Comparison of ENCODE assay signal across 1 cellular context in the genomic region with DNA sequence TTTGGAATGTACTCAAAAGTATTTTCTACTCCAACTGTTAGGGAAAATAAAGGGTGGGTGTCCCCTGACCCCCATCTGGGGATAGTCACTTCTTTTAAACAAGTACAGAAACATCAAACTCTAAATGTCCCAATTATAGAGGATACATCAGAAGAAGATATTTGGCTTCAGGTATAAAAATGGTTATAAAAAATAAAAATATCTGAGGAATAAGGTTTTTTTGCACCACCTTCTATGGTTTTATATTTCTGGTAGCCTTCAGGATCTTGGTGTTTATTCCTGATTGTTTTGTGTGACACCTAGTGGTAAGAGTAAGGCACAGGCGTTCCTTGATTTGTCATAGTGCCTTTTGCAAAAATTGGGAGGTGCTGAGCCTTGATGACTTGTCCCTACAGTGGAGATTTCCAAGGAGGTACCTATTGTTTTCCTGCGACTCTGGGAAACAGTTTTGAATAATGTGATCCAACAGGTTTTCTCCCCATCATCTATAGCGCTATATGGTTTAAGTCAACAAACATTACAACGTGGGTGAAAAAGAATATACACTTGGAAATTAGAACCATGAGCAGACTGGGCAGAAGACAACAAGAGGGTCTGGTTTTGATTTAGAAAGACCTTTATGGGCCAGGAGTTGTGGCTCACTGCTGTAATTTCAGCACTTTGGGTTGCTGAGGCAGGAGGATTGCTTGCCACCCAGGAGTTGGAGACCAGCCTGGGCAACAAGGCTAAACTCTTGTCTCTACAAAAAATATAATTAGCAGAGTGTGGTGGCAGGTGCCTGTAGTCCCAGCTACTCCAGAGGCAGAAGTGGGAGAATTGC.
TF ChIP-seq lines count a peak whose summit lies in the region.

No MANE protein-coding gene starts in this region.

TF ChIP-seq in HepG2, 621 proteins besides CTCF, POLR2A, EP300 and RAD21 (continued from another document):
- TF ChIP-seq, protein P1, sequence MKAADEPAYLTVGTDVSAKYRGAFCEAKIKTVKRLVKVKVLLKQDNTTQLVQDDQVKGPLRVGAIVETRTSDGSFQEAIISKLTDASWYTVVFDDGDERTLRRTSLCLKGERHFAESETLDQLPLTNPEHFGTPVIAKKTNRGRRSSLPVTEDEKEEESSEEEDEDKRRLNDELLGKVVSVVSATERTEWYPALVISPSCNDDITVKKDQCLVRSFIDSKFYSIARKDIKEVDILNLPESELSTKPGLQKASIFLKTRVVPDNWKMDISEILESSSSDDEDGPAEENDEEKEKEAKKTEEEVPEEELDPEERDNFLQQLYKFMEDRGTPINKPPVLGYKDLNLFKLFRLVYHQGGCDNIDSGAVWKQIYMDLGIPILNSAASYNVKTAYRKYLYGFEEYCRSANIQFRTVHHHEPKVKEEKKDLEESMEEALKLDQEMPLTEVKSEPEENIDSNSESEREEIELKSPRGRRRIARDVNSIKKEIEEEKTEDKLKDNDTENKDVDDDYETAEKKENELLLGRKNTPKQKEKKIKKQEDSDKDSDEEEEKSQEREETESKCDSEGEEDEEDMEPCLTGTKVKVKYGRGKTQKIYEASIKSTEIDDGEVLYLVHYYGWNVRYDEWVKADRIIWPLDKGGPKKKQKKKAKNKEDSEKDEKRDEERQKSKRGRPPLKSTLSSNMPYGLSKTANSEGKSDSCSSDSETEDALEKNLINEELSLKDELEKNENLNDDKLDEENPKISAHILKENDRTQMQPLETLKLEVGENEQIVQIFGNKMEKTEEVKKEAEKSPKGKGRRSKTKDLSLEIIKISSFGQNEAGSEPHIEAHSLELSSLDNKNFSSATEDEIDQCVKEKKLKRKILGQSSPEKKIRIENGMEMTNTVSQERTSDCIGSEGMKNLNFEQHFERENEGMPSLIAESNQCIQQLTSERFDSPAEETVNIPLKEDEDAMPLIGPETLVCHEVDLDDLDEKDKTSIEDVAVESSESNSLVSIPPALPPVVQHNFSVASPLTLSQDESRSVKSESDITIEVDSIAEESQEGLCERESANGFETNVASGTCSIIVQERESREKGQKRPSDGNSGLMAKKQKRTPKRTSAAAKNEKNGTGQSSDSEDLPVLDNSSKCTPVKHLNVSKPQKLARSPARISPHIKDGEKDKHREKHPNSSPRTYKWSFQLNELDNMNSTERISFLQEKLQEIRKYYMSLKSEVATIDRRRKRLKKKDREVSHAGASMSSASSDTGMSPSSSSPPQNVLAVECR (CRISPR knock-in tag; IDR thresholded peaks at IDR 0.05; ENCODE audit: borderline replicate concordance): no peak; the same call in 1 of the 2 replicates
- TF ChIP-seq KDM5A (IDR thresholded peaks at IDR 0.05; ENCODE audit: borderline replicate concordance, low read length): peak; percentile 65; the same call in 1 of the 2 replicates
- TF ChIP-seq ZNF331 (CRISPR knock-in tag; IDR thresholded peaks at IDR 0.05): peak; percentile 72
- TF ChIP-seq SETDB1 (CRISPR knock-in tag; IDR thresholded peaks at IDR 0.05; ENCODE audit: borderline replicate concordance): no peak
- TF ChIP-seq FOXP1 (IDR thresholded peaks at IDR 0.05): no peak
- TF ChIP-seq FOXP1 (CRISPR knock-in tag; IDR thresholded peaks at IDR 0.05): 0 out of 2 replicates have a peak, but pooled peaks have one; percentile 34
- TF ChIP-seq ZKSCAN8 (CRISPR knock-in tag; IDR thresholded peaks at IDR 0.05; ENCODE audit: borderline replicate concordance): peak; percentile 64; the same call in 1 of the 2 replicates
- TF ChIP-seq SPEN (CRISPR knock-in tag; IDR thresholded peaks at IDR 0.05; ENCODE audit: low read depth): 0 out of 2 replicates have a peak, but pooled peaks have one; percentile 34
- TF ChIP-seq, protein P2, sequence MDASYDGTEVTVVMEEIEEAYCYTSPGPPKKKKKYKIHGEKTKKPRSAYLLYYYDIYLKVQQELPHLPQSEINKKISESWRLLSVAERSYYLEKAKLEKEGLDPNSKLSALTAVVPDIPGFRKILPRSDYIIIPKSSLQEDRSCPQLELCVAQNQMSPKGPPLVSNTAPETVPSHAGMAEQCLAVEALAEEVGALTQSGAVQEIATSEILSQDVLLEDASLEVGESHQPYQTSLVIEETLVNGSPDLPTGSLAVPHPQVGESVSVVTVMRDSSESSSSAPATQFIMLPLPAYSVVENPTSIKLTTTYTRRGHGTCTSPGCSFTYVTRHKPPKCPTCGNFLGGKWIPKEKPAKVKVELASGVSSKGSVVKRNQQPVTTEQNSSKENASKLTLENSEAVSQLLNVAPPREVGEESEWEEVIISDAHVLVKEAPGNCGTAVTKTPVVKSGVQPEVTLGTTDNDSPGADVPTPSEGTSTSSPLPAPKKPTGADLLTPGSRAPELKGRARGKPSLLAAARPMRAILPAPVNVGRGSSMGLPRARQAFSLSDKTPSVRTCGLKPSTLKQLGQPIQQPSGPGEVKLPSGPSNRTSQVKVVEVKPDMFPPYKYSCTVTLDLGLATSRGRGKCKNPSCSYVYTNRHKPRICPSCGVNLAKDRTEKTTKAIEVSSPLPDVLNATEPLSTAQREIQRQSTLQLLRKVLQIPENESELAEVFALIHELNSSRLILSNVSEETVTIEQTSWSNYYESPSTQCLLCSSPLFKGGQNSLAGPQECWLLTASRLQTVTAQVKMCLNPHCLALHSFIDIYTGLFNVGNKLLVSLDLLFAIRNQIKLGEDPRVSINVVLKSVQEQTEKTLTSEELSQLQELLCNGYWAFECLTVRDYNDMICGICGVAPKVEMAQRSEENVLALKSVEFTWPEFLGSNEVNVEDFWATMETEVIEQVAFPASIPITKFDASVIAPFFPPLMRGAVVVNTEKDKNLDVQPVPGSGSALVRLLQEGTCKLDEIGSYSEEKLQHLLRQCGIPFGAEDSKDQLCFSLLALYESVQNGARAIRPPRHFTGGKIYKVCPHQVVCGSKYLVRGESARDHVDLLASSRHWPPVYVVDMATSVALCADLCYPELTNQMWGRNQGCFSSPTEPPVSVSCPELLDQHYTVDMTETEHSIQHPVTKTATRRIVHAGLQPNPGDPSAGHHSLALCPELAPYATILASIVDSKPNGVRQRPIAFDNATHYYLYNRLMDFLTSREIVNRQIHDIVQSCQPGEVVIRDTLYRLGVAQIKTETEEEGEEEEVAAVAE (CRISPR knock-in tag; IDR thresholded peaks at IDR 0.05; ENCODE audit: borderline replicate concordance): peak; percentile 84
- TF ChIP-seq HNRNPLL (IDR thresholded peaks at IDR 0.05; ENCODE audit: low read depth, low read length, poor library complexity, severe bottlenecking): no peak
- TF ChIP-seq, protein P3, sequence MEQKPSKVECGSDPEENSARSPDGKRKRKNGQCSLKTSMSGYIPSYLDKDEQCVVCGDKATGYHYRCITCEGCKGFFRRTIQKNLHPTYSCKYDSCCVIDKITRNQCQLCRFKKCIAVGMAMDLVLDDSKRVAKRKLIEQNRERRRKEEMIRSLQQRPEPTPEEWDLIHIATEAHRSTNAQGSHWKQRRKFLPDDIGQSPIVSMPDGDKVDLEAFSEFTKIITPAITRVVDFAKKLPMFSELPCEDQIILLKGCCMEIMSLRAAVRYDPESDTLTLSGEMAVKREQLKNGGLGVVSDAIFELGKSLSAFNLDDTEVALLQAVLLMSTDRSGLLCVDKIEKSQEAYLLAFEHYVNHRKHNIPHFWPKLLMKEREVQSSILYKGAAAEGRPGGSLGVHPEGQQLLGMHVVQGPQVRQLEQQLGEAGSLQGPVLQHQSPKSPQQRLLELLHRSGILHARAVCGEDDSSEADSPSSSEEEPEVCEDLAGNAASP (CRISPR knock-in tag; IDR thresholded peaks at IDR 0.05; ENCODE audit: borderline replicate concordance): peak; percentile 56; the same call in 1 of the 2 replicates
- peak; percentile 68 for TF ChIP-seq ASH2L (IDR thresholded peaks at IDR 0.05; ENCODE audit: insufficient read length, low read depth, low read length)
- no peak; the same call in 1 of the 2 replicates for TF ChIP-seq ZFP36L1 (CRISPR knock-in tag; IDR thresholded peaks at IDR 0.05)
- peak; percentile 98 for TF ChIP-seq STAG1 (CRISPR knock-in tag; IDR thresholded peaks at IDR 0.05)
- TF ChIP-seq, protein P4, sequence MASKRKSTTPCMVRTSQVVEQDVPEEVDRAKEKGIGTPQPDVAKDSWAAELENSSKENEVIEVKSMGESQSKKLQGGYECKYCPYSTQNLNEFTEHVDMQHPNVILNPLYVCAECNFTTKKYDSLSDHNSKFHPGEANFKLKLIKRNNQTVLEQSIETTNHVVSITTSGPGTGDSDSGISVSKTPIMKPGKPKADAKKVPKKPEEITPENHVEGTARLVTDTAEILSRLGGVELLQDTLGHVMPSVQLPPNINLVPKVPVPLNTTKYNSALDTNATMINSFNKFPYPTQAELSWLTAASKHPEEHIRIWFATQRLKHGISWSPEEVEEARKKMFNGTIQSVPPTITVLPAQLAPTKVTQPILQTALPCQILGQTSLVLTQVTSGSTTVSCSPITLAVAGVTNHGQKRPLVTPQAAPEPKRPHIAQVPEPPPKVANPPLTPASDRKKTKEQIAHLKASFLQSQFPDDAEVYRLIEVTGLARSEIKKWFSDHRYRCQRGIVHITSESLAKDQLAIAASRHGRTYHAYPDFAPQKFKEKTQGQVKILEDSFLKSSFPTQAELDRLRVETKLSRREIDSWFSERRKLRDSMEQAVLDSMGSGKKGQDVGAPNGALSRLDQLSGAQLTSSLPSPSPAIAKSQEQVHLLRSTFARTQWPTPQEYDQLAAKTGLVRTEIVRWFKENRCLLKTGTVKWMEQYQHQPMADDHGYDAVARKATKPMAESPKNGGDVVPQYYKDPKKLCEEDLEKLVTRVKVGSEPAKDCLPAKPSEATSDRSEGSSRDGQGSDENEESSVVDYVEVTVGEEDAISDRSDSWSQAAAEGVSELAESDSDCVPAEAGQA (IDR thresholded peaks at IDR 0.05; ENCODE audit: low read depth): no peak
- TF ChIP-seq, protein P4 (CRISPR knock-in tag; IDR thresholded peaks at IDR 0.05; ENCODE audit: borderline replicate concordance): no peak
- 0 out of 2 replicates have a peak, but pooled peaks have one; percentile 35 for TF ChIP-seq KAT7 (CRISPR knock-in tag; IDR thresholded peaks at IDR 0.05; ENCODE audit: borderline replicate concordance)
- TF ChIP-seq ARNT2 (CRISPR knock-in tag; IDR thresholded peaks at IDR 0.05; ENCODE audit: low read depth): 0 out of 2 replicates have a peak, but pooled peaks have one; percentile 53
- TF ChIP-seq THAP11 (CRISPR knock-in tag; IDR thresholded peaks at IDR 0.05): peak; percentile 68; the same call in 1 of the 2 replicates
- no peak for TF ChIP-seq MTA3 (CRISPR knock-in tag; IDR thresholded peaks at IDR 0.05)
- peak; percentile 71 for TF ChIP-seq GATAD1 (CRISPR knock-in tag; IDR thresholded peaks at IDR 0.05)
- 0 out of 2 replicates have a peak, but pooled peaks have one; percentile 50 for TF ChIP-seq ZMAT3 (CRISPR knock-in tag; conservative IDR thresholded peaks at IDR 0.05)
- TF ChIP-seq ZNF614 (CRISPR knock-in tag; IDR thresholded peaks at IDR 0.05; ENCODE audit: borderline replicate concordance): peak; percentile 79; the same call in 1 of the 2 replicates
- no peak for TF ChIP-seq LCORL (IDR thresholded peaks at IDR 0.05)
- peak; percentile 51 for TF ChIP-seq LCORL (CRISPR knock-in tag; IDR thresholded peaks at IDR 0.05)
- TF ChIP-seq ZNF644 (CRISPR knock-in tag; IDR thresholded peaks at IDR 0.05; ENCODE audit: low read depth): 0 out of 2 replicates have a peak, but pooled peaks have one; percentile 16
- TF ChIP-seq PAWR (CRISPR knock-in tag; IDR thresholded peaks at IDR 0.05; ENCODE audit: borderline replicate concordance): no peak; the same call in 1 of the 2 replicates
- peak; percentile 7; the same call in 1 of the 2 replicates for TF ChIP-seq ZNF12 (CRISPR knock-in tag; IDR thresholded peaks at IDR 0.05)
- TF ChIP-seq JARID2 (CRISPR knock-in tag; IDR thresholded peaks at IDR 0.05; ENCODE audit: insufficient replicate concordance): peak; percentile 55
- TF ChIP-seq SP5 (CRISPR knock-in tag; IDR thresholded peaks at IDR 0.05; ENCODE audit: borderline replicate concordance, low read depth): peak; percentile 49; the same call in 1 of the 2 replicates
- peak; percentile 86; the same call in 1 of the 2 replicates for TF ChIP-seq FOXK1 (CRISPR knock-in tag; IDR thresholded peaks at IDR 0.05; ENCODE audit: borderline replicate concordance, low read depth)
- no peak for TF ChIP-seq SOX6 (IDR thresholded peaks at IDR 0.05)
- TF ChIP-seq SOX6 (CRISPR knock-in tag; IDR thresholded peaks at IDR 0.05): peak; percentile 18; the same call in 1 of the 2 replicates
- no peak for TF ChIP-seq GPN1 (CRISPR knock-in tag; IDR thresholded peaks at IDR 0.05; ENCODE audit: borderline replicate concordance)
- TF ChIP-seq, protein P5, sequence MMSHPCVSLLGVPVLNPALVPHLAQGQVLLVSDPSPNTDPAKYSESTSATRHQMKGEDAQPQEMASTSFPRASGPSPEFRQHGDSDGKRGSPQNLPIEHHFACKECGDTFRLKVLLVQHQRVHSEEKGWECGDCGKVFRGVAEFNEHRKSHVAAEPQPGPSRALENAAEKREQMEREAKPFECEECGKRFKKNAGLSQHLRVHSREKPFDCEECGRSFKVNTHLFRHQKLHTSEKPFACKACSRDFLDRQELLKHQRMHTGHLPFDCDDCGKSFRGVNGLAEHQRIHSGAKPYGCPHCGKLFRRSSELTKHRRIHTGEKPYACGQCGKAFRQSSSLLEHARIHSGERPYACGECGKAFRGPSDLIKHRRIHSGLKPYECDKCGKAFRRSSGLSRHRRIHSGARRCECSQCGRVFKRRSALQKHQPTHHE (CRISPR knock-in tag; IDR thresholded peaks at IDR 0.05; ENCODE audit: borderline replicate concordance): 0 out of 2 replicates have a peak, but pooled peaks have one; percentile 41
